ENCODE assay signal across 8 cellular contexts in genomic region chr10:70233109-70233938, GRCh38. TPM values are rescaled to one million over a fixed set of nuclear protein-coding genes. Genes with fewer than 3 reads are reported as not detected.
DNase-seq lines count a peak whose midpoint lies in the region; ATAC-seq, FAIRE-seq and TF ChIP-seq lines count a peak whose summit lies in the region.

TSS of gene PPA1 (minus strand) at chr10:70233429. CDS start at chr10:70233327, 102 bp downstream.

- no peak for TF ChIP-seq EP300 in H1 (IDR thresholded peaks at IDR 0.05; ENCODE audit: borderline replicate concordance in 1 of 2, low read depth in 2 of 2, low read length in 2 of 2)

- H3K18ac ChIP-seq in H1 (ENCODE audit: extremely low read depth, low read length) (peak within 1 kb of the TSS; percentile 97), mesendoderm (ENCODE audit: low read length) (peak within 1 kb of the TSS; percentile 65)

- POLR2A ChIA-PET in H1 (lab: Charles Lee; ENCODE audit: partially characterized antibody), result interaction anchor here (0.6 to 3.1 kb wide), 4 partner anchors 9 to 129 kb away, joined by 3 to 12 read pairs (median 4); no protein-coding TSS in a partner anchor

- FAIRE-seq in HTR-8/SVneo (lab: Jason Lieb, UNC) (peak; percentile 91), H1 (lab: Jason Lieb, UNC) (no peak)

- no peak within 1 kb of the TSS for H3K56ac ChIP-seq in H1 (replicated peaks; ENCODE audit: insufficient read length, low read depth, low read length)
- peak within 1 kb of the TSS; percentile 90 for H3K56ac ChIP-seq in mesendoderm (ENCODE audit: low read length)

- H2AFZ ChIP-seq in H1 (ENCODE audit: low read length), result peak within 1 kb of the TSS; percentile 96

- H3K27me3 ChIP-seq in H1 (replicated peaks in 1 of 4; ENCODE audit: control insufficient read depth in 3 of 4, extremely low read depth in 1 of 4, insufficient read depth in 3 of 4, low read length in 3 of 4) (peaks cover 0 to 4% (median 0%) of the 10 kb centered on the region in 4 experiments; a peak in 2 of 7 replicates), mesendoderm (ENCODE audit: insufficient read depth, low read length, poor library complexity) (no peaks in the 10 kb centered on the region)

- H4K91ac ChIP-seq in H1 (replicated peaks; ENCODE audit: insufficient read length, low read length), result peak within 1 kb of the TSS; percentile 2

- DNase-seq in COR-L47 (lab: John Stamatoyannopoulos, UW) (peak; percentile 83), HTR-8/SVneo (ENCODE audit: insufficient read length, low spot score) (peak; percentile 99), NOMO-1 treated with DMSO at 0.1 percent for 48 hours (lab: John Stamatoyannopoulos, UW; ENCODE audit: unreplicated experiment) (peak; percentile 95), H1 (ENCODE audit: low read depth in 1 of 2, low spot score in 2 of 2) (peak; percentile 93 to 100), mesendoderm (peak; percentile 98)
- peak; percentile 95 to 100 (median 96) for DNase-seq in activated CD8-positive, alpha-beta memory T cell treated with anti-CD3 and anti-CD28 coated beads for 48 hours (ENCODE audit: low read depth in 2 of 3, low spot score in 2 of 3)
- peak; percentile 98 for DNase-seq in stimulated activated CD8-positive, alpha-beta memory T cell treated with anti-CD3 and anti-CD28 coated beads, Interleukin-15, amount 100 ng/mL, for 1 hour (ENCODE audit: low read depth)

- H3K79me1 ChIP-seq in H1 (ENCODE audit: low read depth, low read length) (peaks cover 5% of the 10 kb centered on the region; the same call in 1 of the 2 replicates), mesendoderm (ENCODE audit: low read length) (no peaks in the 10 kb centered on the region)

- no peaks in the 10 kb centered on the region for H4K20me1 ChIP-seq in H1 (replicated peaks in 1 of 2; ENCODE audit: control insufficient read depth in 1 of 2, insufficient read depth in 2 of 2, low read length in 2 of 2)

- H2AK5ac ChIP-seq in H1 (ENCODE audit: low read depth, low read length) (no peak within 1 kb of the TSS), mesendoderm (ENCODE audit: low read length) (no peak within 1 kb of the TSS)

- H2BK15ac ChIP-seq in H1 (ENCODE audit: low read length) (peak within 1 kb of the TSS; percentile 81; the same call in 1 of the 2 replicates), mesendoderm (replicated peaks; ENCODE audit: low read depth) (peak within 1 kb of the TSS; percentile 41)

- CTCF ChIA-PET in H1 (lab: Charles Lee; ENCODE audit: partially characterized antibody), result interaction anchor here (0.7 to 3.0 kb wide), 9 partner anchors 11 to 165 kb away, joined by 3 to 23 read pairs (median 3); no protein-coding TSS in a partner anchor

- H3K4me1 ChIP-seq in H1 (replicated peaks in 1 of 4; ENCODE audit: control insufficient read depth in 3 of 4, insufficient read depth in 4 of 4, low read length in 3 of 4) (peaks cover 0 to 7% (median 2%) of the 10 kb centered on the region in 4 experiments; a peak in 4 of 7 replicates), mesendoderm (ENCODE audit: control insufficient read depth, low read depth, low read length) (no peaks in the 10 kb centered on the region)

- peak within 1 kb of the TSS; percentile 8 for H4K5ac ChIP-seq in H1 (ENCODE audit: insufficient read length, low read depth, low read length)
- H4K5ac ChIP-seq in mesendoderm (ENCODE audit: low read length), result no peak within 1 kb of the TSS

- peak within 1 kb of the TSS; percentile 53 for H3K4ac ChIP-seq in H1 (replicated peaks; ENCODE audit: insufficient read length, low read depth, low read length)
- no peak within 1 kb of the TSS for H3K4ac ChIP-seq in mesendoderm (ENCODE audit: low read depth, low read length)

- no peak within 1 kb of the TSS; the same call in 1 of the 2 replicates for H2BK5ac ChIP-seq in H1 (ENCODE audit: low read depth, low read length)
- peak within 1 kb of the TSS; percentile 35 for H2BK5ac ChIP-seq in mesendoderm (ENCODE audit: low read length)

- no peaks in the 10 kb centered on the region for H3K9me3 ChIP-seq in H1 (ENCODE audit: insufficient read depth in 2 of 2, low read depth in 1 of 2, low read length in 1 of 2)

- peak; percentile 58 to 80 for TF ChIP-seq POLR2A in H1 (IDR thresholded peaks at IDR 0.05; ENCODE audit: control extremely low read depth in 1 of 2, low read depth in 2 of 2, low read length in 2 of 2)

- WGBS in H1 (ENCODE audit: extremely low coverage in 1 of 2, insufficient coverage in 1 of 2, insufficient read length in 1 of 2, insufficient replicate concordance in 2 of 2, low coverage in 1 of 2, low lambda C conversion rate in 2 of 2, missing lambda C conversion rate in 1 of 2), 2 experiments, result 3% methylated on average over 39 of the region's 74 CpGs; no CpG with 5 or more reads in 1 of the 2 experiments
- no CpG with 5 or more reads among the region's 74 CpGs for WGBS in mesendoderm (ENCODE audit: extremely low coverage, insufficient coverage, low lambda C conversion rate)

- peak in 1 of 3 experiments; percentile 29; a peak in 1 of 4 replicates for TF ChIP-seq CTCF in H1 (IDR thresholded peaks at IDR 0.05; ENCODE audit: control extremely low read depth in 1 of 3, insufficient read depth in 1 of 3, low read depth in 1 of 3, low read length in 3 of 3)

- H2BK20ac ChIP-seq in H1 (ENCODE audit: low read length), result peak within 1 kb of the TSS; percentile 75; the same call in 1 of the 2 replicates

- peak within 1 kb of the TSS; percentile 75 to 91 for H3K4me2 ChIP-seq in H1 (ENCODE audit: insufficient read depth in 1 of 2, low read depth in 2 of 2, low read length in 2 of 2)
- H3K4me2 ChIP-seq in mesendoderm (ENCODE audit: low read length), result peak within 1 kb of the TSS; percentile 93

- TF ChIP-seq RAD21 in H1 (IDR thresholded peaks at IDR 0.05 in 1 of 2, conservative IDR thresholded peaks at IDR 0.05 in 1 of 2; ENCODE audit: low read depth in 2 of 2, low read length in 2 of 2), result no peak

- H3K23ac ChIP-seq in H1 (ENCODE audit: insufficient read length) (no peak within 1 kb of the TSS), mesendoderm (ENCODE audit: low read length) (peak within 1 kb of the TSS; percentile 36)

- H3K9ac ChIP-seq in H1 (replicated peaks in 1 of 4; ENCODE audit: extremely low read depth in 1 of 4, low read depth in 3 of 4, low read length in 3 of 4) (peak within 1 kb of the TSS in 3 of 4 experiments; percentile 24 to 67 (median 66); a peak in 5 of 7 replicates), mesendoderm (ENCODE audit: low read length) (peak within 1 kb of the TSS; percentile 80)

- H3K23me2 ChIP-seq in H1 (ENCODE audit: low read depth, low read length), result peaks cover 12% of the 10 kb centered on the region

- no peak within 1 kb of the TSS for H3K14ac ChIP-seq in H1 (ENCODE audit: insufficient read length)

- H2BK120ac ChIP-seq in H1 (replicated peaks; ENCODE audit: low read depth, low read length), result no peak within 1 kb of the TSS
- no peak within 1 kb of the TSS for H2BK120ac ChIP-seq in mesendoderm (ENCODE audit: low read depth, low read length)

- peaks cover 5 to 11% (median 10%) of the 10 kb centered on the region in 4 experiments; a peak in 5 of 8 replicates for H3K36me3 ChIP-seq in H1 (ENCODE audit: control insufficient read depth in 2 of 4, insufficient read depth in 4 of 4, low read length in 3 of 4)
- H3K36me3 ChIP-seq in mesendoderm (ENCODE audit: control insufficient read depth, insufficient read depth, low read length), result no peaks in the 10 kb centered on the region

- ATAC-seq in GM21360 (IDR thresholded peaks at IDR 0.05; ENCODE audit: unreplicated experiment), result peak; percentile 84

- H4K8ac ChIP-seq in H1 (ENCODE audit: extremely low read depth, insufficient read depth, low read length), result peak within 1 kb of the TSS; percentile 91
- no peak within 1 kb of the TSS for H4K8ac ChIP-seq in mesendoderm (ENCODE audit: low read depth, low read length)

- H3K79me2 ChIP-seq in H1 (ENCODE audit: control insufficient read depth in 1 of 2, insufficient read depth in 2 of 2, low read length in 2 of 2), result peaks cover 0 to 19% of the 10 kb centered on the region in 2 experiments; a peak in 3 of 4 replicates
- peaks cover 9% of the 10 kb centered on the region for H3K79me2 ChIP-seq in mesendoderm (ENCODE audit: control insufficient read depth, insufficient read depth, low read length)

- H3K4me3 ChIP-seq in H1 (ENCODE audit: extremely low read depth in 1 of 4, insufficient read depth in 2 of 4, low read depth in 3 of 4, low read length in 4 of 4), result peak within 1 kb of the TSS; percentile 67 to 75 (median 68)
- peak within 1 kb of the TSS; percentile 81 for H3K4me3 ChIP-seq in mesendoderm (ENCODE audit: low read length)

- peak within 1 kb of the TSS; percentile 38; the same call in 1 of the 2 replicates for H3K27ac ChIP-seq in H1 (ENCODE audit: low read depth, low read length)
- H3K27ac ChIP-seq in mesendoderm (ENCODE audit: low read depth, low read length), result peak within 1 kb of the TSS; percentile 71

- H2BK12ac ChIP-seq in H1 (ENCODE audit: low read depth, low read length), result peak within 1 kb of the TSS; percentile 30; the same call in 1 of the 2 replicates

TF ChIP-seq in H1, 55 proteins besides CTCF, POLR2A, EP300 and RAD21 (continues in another document):
- TF ChIP-seq BRCA1 (IDR thresholded peaks at IDR 0.05; ENCODE audit: low read depth, low read length) (no peak), SP1 (IDR thresholded peaks at IDR 0.05; ENCODE audit: low read depth, low read length) (no peak), ZNF274 (IDR thresholded peaks at IDR 0.05; ENCODE audit: borderline replicate concordance, extremely low read depth, low read length) (no peak), POU5F1 (IDR thresholded peaks at IDR 0.05; ENCODE audit: low read depth, low read length) (no peak), RXRA (IDR thresholded peaks at IDR 0.05; ENCODE audit: insufficient read depth, low read depth, low read length) (no peak), CREB1 (IDR thresholded peaks at IDR 0.05) (no peak), CHD1 (IDR thresholded peaks at IDR 0.05; ENCODE audit: low read depth, low read length) (no peak), KDM1A (IDR thresholded peaks at IDR 0.05; ENCODE audit: borderline replicate concordance, low read length) (no peak), NRF1 (IDR thresholded peaks at IDR 0.05; ENCODE audit: low read depth, low read length) (peak; percentile 91), PHF8 (conservative IDR thresholded peaks at IDR 0.05; ENCODE audit: low read depth, low read length) (peak; percentile 46; the same call in 1 of the 2 replicates), TCF12 (IDR thresholded peaks at IDR 0.05; ENCODE audit: low read depth, low read length) (no peak)

RNA-seq across cellular contexts. Expression of gene PPA1, which starts in this region (rescaled TPM):
- total RNA-seq in H1 (2021; fragmentation: NEBNext Ultra II Directional; extraction: Animal tissue kit (Norgen Biotek cat#: 25700)), result 181 and 191 TPM in 2 replicates
- 43.7 and 77.0 TPM in 2 replicates for polyA plus RNA-seq in H1 (2011; rRNA removed)
- 120 TPM for polyA plus RNA-seq in H1 (2011; cell fraction: cytosol; rRNA removed)
- polyA plus RNA-seq in H1 (2011; cell fraction: nucleus; rRNA removed), result 50.0 TPM
- polyA plus RNA-seq in H1 (2012, experiment 1 of 2), result 112 to 128 TPM (median 119 TPM) in 4 replicates
- polyA plus RNA-seq in H1 (2012, experiment 2 of 2), result 29.4 TPM
- 115 TPM for polyA plus RNA-seq in H1 (2013, experiment 1 of 2)
- 126 TPM for polyA plus RNA-seq in H1 (2013, experiment 2 of 2)
- 56.6 and 79.1 TPM in 2 replicates for polyA minus RNA-seq in H1 (2011; rRNA and poly(A)+ RNA removed)
- 38.6 TPM for polyA minus RNA-seq in H1 (2011; cell fraction: cytosol; rRNA and poly(A)+ RNA removed)
- polyA minus RNA-seq in H1 (2011; cell fraction: nucleus; rRNA and poly(A)+ RNA removed), result 31.7 TPM
- polyA plus RNA-seq in mesendoderm (2013, experiment 1 of 2), result 164 TPM
- polyA plus RNA-seq in mesendoderm (2013, experiment 2 of 2), result 166 TPM

Comparison
In these comparisons a context has a peak if more than half of its experiments do, and no peak if none do; other contexts are left out.
1. Peak in every context shown above with its lines: DNase-seq, ATAC-seq, H3K4me3 ChIP-seq and H3K27ac ChIP-seq.